ENCODE assay signal across 2 cellular contexts in genomic region chrX:101410461-101410860, GRCh38.
TF ChIP-seq lines count a peak whose summit lies in the region.

No MANE protein-coding gene starts in this region.

TF ChIP-seq in SK-N-SH, 30 proteins besides CTCF, POLR2A, EP300 and RAD21 (continued from another document):
- TF ChIP-seq TAF1 (IDR thresholded peaks at IDR 0.05; ENCODE audit: borderline replicate concordance, low read depth, low read length) = no peak
- no peak for TF ChIP-seq USF1 (IDR thresholded peaks at IDR 0.05; ENCODE audit: borderline replicate concordance, low read depth)
- TF ChIP-seq USF2 (IDR thresholded peaks at IDR 0.05; ENCODE audit: borderline replicate concordance, low read depth, low read length) = no peak
- no peak for TF ChIP-seq ZBTB33 (IDR thresholded peaks at IDR 0.05; ENCODE audit: borderline replicate concordance, low read depth)
- no peak for TF ChIP-seq GATA2 (CRISPR knock-in tag; IDR thresholded peaks at IDR 0.05)
- TF ChIP-seq NRF1 (IDR thresholded peaks at IDR 0.05; ENCODE audit: low read depth, low read length) = no peak
- TF ChIP-seq TEAD4 (IDR thresholded peaks at IDR 0.05; ENCODE audit: borderline replicate concordance, insufficient read depth) = no peak
- TF ChIP-seq FOXM1 (IDR thresholded peaks at IDR 0.05; ENCODE audit: low read depth) = no peak
- TF ChIP-seq YY1 (IDR thresholded peaks at IDR 0.05; ENCODE audit: low read depth) = no peak
- no peak for TF ChIP-seq MEF2A (IDR thresholded peaks at IDR 0.05; ENCODE audit: borderline replicate concordance, low read depth)
- TF ChIP-seq RCOR1 (IDR thresholded peaks at IDR 0.05; ENCODE audit: low read length) = no peak

TF ChIP-seq in SK-N-SH treated with all-trans-retinoic acid at 6 μM for 48 hours, 23 proteins besides CTCF, POLR2A, EP300 and RAD21 (continued from another document):
- TF ChIP-seq PATZ1 (CRISPR knock-in tag; IDR thresholded peaks at IDR 0.05; ENCODE audit: borderline replicate concordance) = no peak
- no peak for TF ChIP-seq ZNF565 (CRISPR knock-in tag; conservative IDR thresholded peaks at IDR 0.05; ENCODE audit: low read depth)
- no peak for TF ChIP-seq TOX (CRISPR knock-in tag; IDR thresholded peaks at IDR 0.05; ENCODE audit: borderline replicate concordance)
- TF ChIP-seq RARB (CRISPR knock-in tag; IDR thresholded peaks at IDR 0.05) = no peak
- TF ChIP-seq ZC3H10 (CRISPR knock-in tag; IDR thresholded peaks at IDR 0.05) = no peak
- TF ChIP-seq ISL1 (CRISPR knock-in tag; IDR thresholded peaks at IDR 0.05) = no peak
- TF ChIP-seq ZNF8 (CRISPR knock-in tag; IDR thresholded peaks at IDR 0.05) = no peak
- TF ChIP-seq TSHZ2 (CRISPR knock-in tag; IDR thresholded peaks at IDR 0.05) = no peak
